ENCODE assay signal across 1 cellular context in genomic region chr5:32413466-32414263, GRCh38.
TF ChIP-seq lines count a peak whose summit lies in the region.

No MANE protein-coding gene starts in this region.

TF ChIP-seq in HepG2, 621 proteins besides CTCF, POLR2A, EP300 and RAD21:
- no peak for TF ChIP-seq AKNA (CRISPR knock-in tag; IDR thresholded peaks at IDR 0.05; ENCODE audit: borderline replicate concordance)
- TF ChIP-seq RBM22 (optimal IDR thresholded peaks at IDR 0.05; ENCODE audit: low read length): peak; percentile 47
- no peak for TF ChIP-seq JUNB (CRISPR knock-in tag; IDR thresholded peaks at IDR 0.05; ENCODE audit: borderline replicate concordance)
- no peak for TF ChIP-seq TCF7L2 (IDR thresholded peaks at IDR 0.05; ENCODE audit: low read depth, low read length)
- no peak for TF ChIP-seq ZNF292 (CRISPR knock-in tag; IDR thresholded peaks at IDR 0.05; ENCODE audit: borderline replicate concordance, low read depth)
- TF ChIP-seq ZNF432 (CRISPR knock-in tag; IDR thresholded peaks at IDR 0.05; ENCODE audit: borderline replicate concordance): no peak
